ENCODE assay signal across 1 cellular context in the genomic region with DNA sequence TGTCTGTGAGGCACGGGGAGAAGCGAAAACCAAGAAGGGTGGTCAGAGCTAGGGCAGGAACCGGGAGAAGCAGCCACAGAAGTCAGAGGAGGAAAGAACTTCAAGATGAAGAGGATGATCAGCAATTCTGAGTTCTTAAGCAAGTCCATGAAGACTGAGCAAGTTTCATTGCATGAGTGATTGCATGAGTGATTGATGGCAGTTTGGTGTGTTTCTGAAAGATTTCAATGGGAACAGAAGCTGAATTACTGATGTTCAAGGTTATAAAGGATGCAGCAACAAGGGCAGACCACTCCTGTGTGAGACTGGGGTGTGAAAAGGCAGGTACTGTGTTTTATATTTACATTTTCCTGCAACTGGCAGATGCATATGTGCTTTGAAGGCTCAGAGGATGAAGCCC.
TF ChIP-seq lines count a peak whose summit lies in the region.

No MANE protein-coding gene starts in this region.

TF ChIP-seq in WTC11, 78 proteins besides CTCF, POLR2A, EP300 and RAD21 (continued from another document):
- TF ChIP-seq, protein P1, sequence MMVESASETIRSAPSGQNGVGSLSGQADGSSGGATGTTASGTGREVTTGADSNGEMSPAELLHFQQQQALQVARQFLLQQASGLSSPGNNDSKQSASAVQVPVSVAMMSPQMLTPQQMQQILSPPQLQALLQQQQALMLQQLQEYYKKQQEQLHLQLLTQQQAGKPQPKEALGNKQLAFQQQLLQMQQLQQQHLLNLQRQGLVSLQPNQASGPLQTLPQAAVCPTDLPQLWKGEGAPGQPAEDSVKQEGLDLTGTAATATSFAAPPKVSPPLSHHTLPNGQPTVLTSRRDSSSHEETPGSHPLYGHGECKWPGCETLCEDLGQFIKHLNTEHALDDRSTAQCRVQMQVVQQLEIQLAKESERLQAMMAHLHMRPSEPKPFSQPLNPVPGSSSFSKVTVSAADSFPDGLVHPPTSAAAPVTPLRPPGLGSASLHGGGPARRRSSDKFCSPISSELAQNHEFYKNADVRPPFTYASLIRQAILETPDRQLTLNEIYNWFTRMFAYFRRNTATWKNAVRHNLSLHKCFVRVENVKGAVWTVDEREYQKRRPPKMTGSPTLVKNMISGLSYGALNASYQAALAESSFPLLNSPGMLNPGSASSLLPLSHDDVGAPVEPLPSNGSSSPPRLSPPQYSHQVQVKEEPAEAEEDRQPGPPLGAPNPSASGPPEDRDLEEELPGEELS (CRISPR knock-in tag; IDR thresholded peaks at IDR 0.05): no peak
- no peak for TF ChIP-seq FOXJ3 (CRISPR knock-in tag; IDR thresholded peaks at IDR 0.05; ENCODE audit: borderline replicate concordance)
